ENCODE assay signal across 22 cellular contexts in the genomic region with DNA sequence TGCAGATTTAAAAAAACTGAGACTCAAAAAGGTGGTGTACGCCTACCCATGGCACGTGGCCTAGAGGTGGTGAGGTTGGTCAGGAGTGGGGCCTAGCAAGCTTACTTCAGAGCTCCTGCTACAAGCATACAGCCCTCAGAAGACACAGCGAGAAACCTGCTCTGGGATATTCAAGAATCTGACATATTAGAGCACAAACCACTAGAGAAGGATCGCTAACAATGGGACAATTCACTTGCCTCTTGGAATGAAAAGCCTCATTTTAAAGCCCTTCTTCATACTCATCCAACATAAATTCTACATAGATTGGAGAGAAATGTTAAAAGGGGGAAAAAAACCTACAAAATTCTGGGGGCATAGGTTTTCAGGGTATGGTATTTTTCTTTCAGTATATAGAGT.
DNase-seq lines count a peak whose midpoint lies in the region; ATAC-seq and TF ChIP-seq lines count a peak whose summit lies in the region.
"Had no signal": no experiment of that assay in that cellular context is flagged by ENCODE, and none has a peak within 500 bp of the region (broad histone marks: within the 10 kb centered on the region; RNA-seq: fewer than 3 reads in every experiment).

No MANE protein-coding gene starts in this region.

- H3K9me3 ChIP-seq in CD8-positive, alpha-beta memory T cell (ENCODE audit: low read length) = no peaks in the 10 kb centered on the region
- no peaks in the 10 kb centered on the region for H3K9me3 ChIP-seq in OCI-LY3 (ENCODE audit: insufficient read depth, low read length)
- H3K9me3 ChIP-seq in right lobe of liver = no peaks in the 10 kb centered on the region
- H3K9me3 ChIP-seq: body of pancreas, esophagus muscularis mucosa, gastroesophageal sphincter, lower lobe of right lung, transverse colon had no signal

- H3K4me1 Mint-ChIP-seq in CD8-positive, alpha-beta memory T cell = peaks cover 79 to 92% (median 86%) of the 10 kb centered on the region in 3 donors
- H3K4me1 Mint-ChIP-seq in activated naive CD8-positive, alpha-beta T cell treated with anti-CD3 and anti-CD28 coated beads, Interleukin-2, amount 10 ng/mL, durations not matched to agents 7 days and 5 days = peaks cover 74% of the 10 kb centered on the region
- H3K4me1 Mint-ChIP-seq in naive thymus-derived CD8-positive, alpha-beta T cell = peaks cover 39 to 87% (median 77%) of the 10 kb centered on the region in 4 donors
- peaks cover 12% of the 10 kb centered on the region for H3K4me1 Mint-ChIP-seq in Calu3 (ENCODE audit: low read depth, unreplicated experiment)
- H3K4me1 Mint-ChIP-seq in stimulated activated effector memory CD8-positive, alpha-beta T cell treated with anti-CD3 and anti-CD28 coated beads, Interleukin-12 subunit alpha, Interleukin-12 subunit beta, amount 100 ng/mL, for 72 hours = peaks cover 77% of the 10 kb centered on the region

- H3K27ac ChIP-seq in CD8-positive, alpha-beta memory T cell (ENCODE audit: low read depth, low read length) = no peak overlapping the region
- H3K27ac ChIP-seq in OCI-LY3 (ENCODE audit: low read length) (no peak overlapping the region), right lobe of liver (no peak overlapping the region)
- H3K27ac ChIP-seq: body of pancreas, esophagus muscularis mucosa, lower lobe of right lung, transverse colon had no signal

- TF ChIP-seq CTCF in OCI-LY3 (IDR thresholded peaks at IDR 0.05; ENCODE audit: low read depth, low read length) (no peak), Calu3 (IDR thresholded peaks at IDR 0.05; ENCODE audit: unreplicated experiment) (no peak), right lobe of liver (IDR thresholded peaks at IDR 0.05) (no peak)

- H3K79me2 ChIP-seq in OCI-LY3 (ENCODE audit: low read length) = no peaks in the 10 kb centered on the region

- no TSS peak for BruUV-seq in Calu3 (replicated peaks; lab: Mats Ljungman, UMichigan)

- H3K27me3 ChIP-seq in CD8-positive, alpha-beta memory T cell (ENCODE audit: insufficient read depth, low read length, poor library complexity, severe bottlenecking) = no peaks in the 10 kb centered on the region
- H3K27me3 ChIP-seq in OCI-LY3 (ENCODE audit: low read depth, low read length) = 0 out of 2 replicates have a peak, but pooled peaks cover 5% of the 10 kb centered on the region
- H3K27me3 ChIP-seq in right lobe of liver = no peaks in the 10 kb centered on the region
- H3K27me3 ChIP-seq: body of pancreas, esophagus muscularis mucosa, gastroesophageal sphincter, transverse colon had no signal

- H3K4me3 Mint-ChIP-seq in CD8-positive, alpha-beta memory T cell = peak overlapping the region in 5 of 7 donors; percentile 4 to 95 (median 72)
- H3K4me3 Mint-ChIP-seq in activated naive CD8-positive, alpha-beta T cell treated with anti-CD3 and anti-CD28 coated beads, Interleukin-2, amount 10 ng/mL, durations not matched to agents 7 days and 5 days = no peak overlapping the region
- peak overlapping the region in 1 of 10 donors; percentile 20 for H3K4me3 Mint-ChIP-seq in naive thymus-derived CD8-positive, alpha-beta T cell
- no peak overlapping the region for H3K4me3 Mint-ChIP-seq in Calu3 (ENCODE audit: low read depth, unreplicated experiment)
- H3K4me3 Mint-ChIP-seq in stimulated activated effector memory CD8-positive, alpha-beta T cell treated with anti-CD3 and anti-CD28 coated beads, Interleukin-12 subunit alpha, Interleukin-12 subunit beta, amount 100 ng/mL, for 72 hours = no peak overlapping the region

- H3K36me3 ChIP-seq in CD8-positive, alpha-beta memory T cell (ENCODE audit: insufficient read depth, low read length) = no peaks in the 10 kb centered on the region
- no peaks in the 10 kb centered on the region for H3K36me3 ChIP-seq in OCI-LY3 (replicated peaks; ENCODE audit: low read depth, low read length)
- no peaks in the 10 kb centered on the region for H3K36me3 ChIP-seq in right lobe of liver
- H3K36me3 ChIP-seq: esophagus muscularis mucosa, gastroesophageal sphincter, lower lobe of right lung, transverse colon had no signal

- H3K36me3 Mint-ChIP-seq in CD8-positive, alpha-beta memory T cell = peaks cover 0 to 8% (median 0%) of the 10 kb centered on the region in 3 donors
- peaks cover 2% of the 10 kb centered on the region for H3K36me3 Mint-ChIP-seq in activated naive CD8-positive, alpha-beta T cell treated with anti-CD3 and anti-CD28 coated beads, Interleukin-2, amount 10 ng/mL, durations not matched to agents 7 days and 5 days
- H3K36me3 Mint-ChIP-seq in naive thymus-derived CD8-positive, alpha-beta T cell = no peaks in the 10 kb centered on the region
- no peaks in the 10 kb centered on the region for H3K36me3 Mint-ChIP-seq in Calu3 (ENCODE audit: insufficient read depth, unreplicated experiment)
- no peaks in the 10 kb centered on the region for H3K36me3 Mint-ChIP-seq in stimulated activated effector memory CD8-positive, alpha-beta T cell treated with anti-CD3 and anti-CD28 coated beads, Interleukin-12 subunit alpha, Interleukin-12 subunit beta, amount 100 ng/mL, for 72 hours

- intact Hi-C loops in Calu3 (cut with micrococcal nuclease; ENCODE audit: unreplicated experiment) = no loop called here
- intact Hi-C loops in right lobe of liver (cut with DNase I) = no loop called here

- H4K20me1 ChIP-seq in OCI-LY3 (ENCODE audit: insufficient read depth, low read length) = no peaks in the 10 kb centered on the region

- peak overlapping the region; percentile 32 to 99 (median 92) for H3K27ac Mint-ChIP-seq in CD8-positive, alpha-beta memory T cell
- H3K27ac Mint-ChIP-seq in activated naive CD8-positive, alpha-beta T cell treated with anti-CD3 and anti-CD28 coated beads, Interleukin-2, amount 10 ng/mL, durations not matched to agents 7 days and 5 days = peak overlapping the region; percentile 81
- peak overlapping the region in 8 of 10 donors; percentile 29 to 95 (median 62) for H3K27ac Mint-ChIP-seq in naive thymus-derived CD8-positive, alpha-beta T cell
- no peak overlapping the region for H3K27ac Mint-ChIP-seq in Calu3 (ENCODE audit: unreplicated experiment)
- no peak overlapping the region for H3K27ac Mint-ChIP-seq in stimulated activated effector memory CD8-positive, alpha-beta T cell treated with anti-CD3 and anti-CD28 coated beads, Interleukin-12 subunit alpha, Interleukin-12 subunit beta, amount 100 ng/mL, for 72 hours

- POLR2A ChIA-PET in CD8-positive, alpha-beta memory T cell (lab: Charles Lee) = no interaction called here
- POLR2A ChIA-PET in activated naive CD8-positive, alpha-beta T cell treated with anti-CD3 and anti-CD28 coated beads, Interleukin-2, amount 10 ng/mL, durations not matched to agents 7 days and 5 days (lab: Charles Lee) = interaction anchor here (1.0 kb wide), 1 partner anchor 118 kb away, joined by 5 read pairs; the partner anchor contains the start of gene ARHGEF3
- POLR2A ChIA-PET in naive thymus-derived CD8-positive, alpha-beta T cell (lab: Charles Lee) = no interaction called here

- WGBS in right lobe of liver (ENCODE audit: insufficient coverage, low coverage, low lambda C conversion rate, missing lambda C conversion rate) = 73% methylated on average over 4 of the region's 4 CpGs

- no peak overlapping the region for H3K4me3 ChIP-seq in CD8-positive, alpha-beta memory T cell (ENCODE audit: low read length)
- no peak overlapping the region for H3K4me3 ChIP-seq in OCI-LY3 (ENCODE audit: low read length)
- no peak overlapping the region for H3K4me3 ChIP-seq in right lobe of liver
- H3K4me3 ChIP-seq: body of pancreas, esophagus muscularis mucosa, gastroesophageal sphincter, lower lobe of right lung, transverse colon had no signal

- no peaks in the 10 kb centered on the region for H3K9me3 Mint-ChIP-seq in CD8-positive, alpha-beta memory T cell
- no peaks in the 10 kb centered on the region for H3K9me3 Mint-ChIP-seq in activated naive CD8-positive, alpha-beta T cell treated with anti-CD3 and anti-CD28 coated beads, Interleukin-2, amount 10 ng/mL, durations not matched to agents 7 days and 5 days
- H3K9me3 Mint-ChIP-seq in naive thymus-derived CD8-positive, alpha-beta T cell = no peaks in the 10 kb centered on the region
- H3K9me3 Mint-ChIP-seq in Calu3 (ENCODE audit: low read depth, unreplicated experiment) = no peaks in the 10 kb centered on the region
- H3K9me3 Mint-ChIP-seq in stimulated activated effector memory CD8-positive, alpha-beta T cell treated with anti-CD3 and anti-CD28 coated beads, Interleukin-12 subunit alpha, Interleukin-12 subunit beta, amount 100 ng/mL, for 72 hours = no peaks in the 10 kb centered on the region
- H3K9me3 Mint-ChIP-seq: effector memory CD8-positive, alpha-beta T cell had no signal

- no peak for ATAC-seq in activated naive CD8-positive, alpha-beta T cell treated with anti-CD3 and anti-CD28 coated beads, Interleukin-2, amount 10 ng/mL, durations not matched to agents 7 days and 5 days (ENCODE audit: low read depth)
- no peak for ATAC-seq in naive thymus-derived CD8-positive, alpha-beta T cell
- no peak for ATAC-seq in stimulated activated effector memory CD8-positive, alpha-beta T cell treated with anti-CD3 and anti-CD28 coated beads, Interleukin-12 subunit alpha, Interleukin-12 subunit beta, amount 100 ng/mL, for 72 hours
- ATAC-seq in right lobe of liver (no peak), GM18511 (IDR thresholded peaks at IDR 0.05; ENCODE audit: unreplicated experiment) (no peak)
- ATAC-seq: body of pancreas; effector memory CD8-positive, alpha-beta T cell; gastroesophageal sphincter; lower lobe of right lung had no signal

- peak in 1 of 5 donors; percentile 52 for DNase-seq in CD8-positive, alpha-beta memory T cell
- DNase-seq in activated naive CD8-positive, alpha-beta T cell treated with anti-CD3 and anti-CD28 coated beads, Interleukin-2, amount 10 ng/mL, durations not matched to agents 7 days and 5 days = no peak
- DNase-seq in naive thymus-derived CD8-positive, alpha-beta T cell = no peak
- DNase-seq in Calu3 = no peak
- no peak for DNase-seq in stimulated activated effector memory CD8-positive, alpha-beta T cell treated with anti-CD3 and anti-CD28 coated beads, Interleukin-12 subunit alpha, Interleukin-12 subunit beta, amount 100 ng/mL, for 72 hours (ENCODE audit: low spot score in 2 of 2)
- no peak for DNase-seq in right lobe of liver
- DNase-seq: body of pancreas; effector memory CD8-positive, alpha-beta T cell; KG1; kidney; lower lobe of right lung; NCI-H1694 treated with DMSO at 0.1 percent for 48 hours; NCI-H2227 treated with DMSO at 0.1 percent for 48 hours; NCI-H82; occipital lobe; stimulated activated CD4-positive, alpha-beta T cell treated with anti-CD3 and anti-CD28 coated beads, Interleukin-2, amount 100 ng/mL, for 48 hours; stimulated activated naive CD4-positive, alpha-beta T cell treated with Interleukin-2 at 50 U/mL for 16 hours; transverse colon had no signal

- CTCF ChIA-PET in CD8-positive, alpha-beta memory T cell (lab: Charles Lee) = interaction anchor here (1.3 to 6.8 kb wide), 2 partner anchors 69 to 120 kb away, joined by 5 to 43 read pairs; partner anchors contain the start of gene ARHGEF3
- CTCF ChIA-PET in Calu3 (lab: Charles Lee) = interaction anchor here (0.5 kb wide), 1 partner anchor 122 kb away, joined by 3 read pairs; no protein-coding TSS in a partner anchor

- peaks cover 81% of the 10 kb centered on the region for H3K4me1 ChIP-seq in CD8-positive, alpha-beta memory T cell (ENCODE audit: insufficient read depth, low read length)
- H3K4me1 ChIP-seq in OCI-LY3 (ENCODE audit: low read length) = peaks cover 77% of the 10 kb centered on the region
- H3K4me1 ChIP-seq in right lobe of liver = peaks cover 0 to 3% (median 0%) of the 10 kb centered on the region in 4 donors
- H3K4me1 ChIP-seq: body of pancreas had no signal

- H3K9ac ChIP-seq in OCI-LY3 (ENCODE audit: low read length) = no peak overlapping the region

- H3K4me2 ChIP-seq in OCI-LY3 (ENCODE audit: low read length) = peak overlapping the region; percentile 98

- H3K27me3 Mint-ChIP-seq in CD8-positive, alpha-beta memory T cell = no peaks in the 10 kb centered on the region
- H3K27me3 Mint-ChIP-seq in activated naive CD8-positive, alpha-beta T cell treated with anti-CD3 and anti-CD28 coated beads, Interleukin-2, amount 10 ng/mL, durations not matched to agents 7 days and 5 days = no peaks in the 10 kb centered on the region
- H3K27me3 Mint-ChIP-seq in naive thymus-derived CD8-positive, alpha-beta T cell = no peaks in the 10 kb centered on the region
- no peaks in the 10 kb centered on the region for H3K27me3 Mint-ChIP-seq in Calu3 (ENCODE audit: unreplicated experiment)
- H3K27me3 Mint-ChIP-seq: effector memory CD8-positive, alpha-beta T cell had no signal

- TF ChIP-seq POLR2A in right lobe of liver (IDR thresholded peaks at IDR 0.05) = no peak

- H2AFZ ChIP-seq in OCI-LY3 (ENCODE audit: low read depth, low read length) = no peak overlapping the region

Comparison
In these comparisons a context has a peak if more than half of its experiments do, and no peak if none do; other contexts are left out.
1. H3K27ac Mint-ChIP-seq: peak in CD8-positive, alpha-beta memory T cell (8 of 8), activated naive CD8-positive, alpha-beta T cell treated with anti-CD3 and anti-CD28 coated beads, Interleukin-2, amount 10 ng/mL, durations not matched to agents 7 days and 5 days (single experiment) and naive thymus-derived CD8-positive, alpha-beta T cell (8 of 10); none in Calu3 (single experiment) and stimulated activated effector memory CD8-positive, alpha-beta T cell treated with anti-CD3 and anti-CD28 coated beads, Interleukin-12 subunit alpha, Interleukin-12 subunit beta, amount 100 ng/mL, for 72 hours (single experiment).
2. H3K4me3 Mint-ChIP-seq: peak in CD8-positive, alpha-beta memory T cell (5 of 7); none in activated naive CD8-positive, alpha-beta T cell treated with anti-CD3 and anti-CD28 coated beads, Interleukin-2, amount 10 ng/mL, durations not matched to agents 7 days and 5 days (single experiment), Calu3 (single experiment) and stimulated activated effector memory CD8-positive, alpha-beta T cell treated with anti-CD3 and anti-CD28 coated beads, Interleukin-12 subunit alpha, Interleukin-12 subunit beta, amount 100 ng/mL, for 72 hours (single experiment).